Comparison of ENCODE assay signal across 1 cellular context in genomic region chr14:55427439-55427838, GRCh38.
TF ChIP-seq lines count a peak whose summit lies in the region.

No MANE protein-coding gene starts in this region.

TF ChIP-seq in GM23338, 12 proteins besides CTCF, POLR2A, EP300 and RAD21 (continued from another document):
- TF ChIP-seq ZNF462 (CRISPR knock-in tag; IDR thresholded peaks at IDR 0.05) (no peak), ZNF114 (CRISPR knock-in tag; IDR thresholded peaks at IDR 0.05) (no peak), ZNF331 (CRISPR knock-in tag; IDR thresholded peaks at IDR 0.05; ENCODE audit: low read depth) (no peak), NANOG (IDR thresholded peaks at IDR 0.05; ENCODE audit: borderline replicate concordance) (no peak), CREB1 (CRISPR knock-in tag; IDR thresholded peaks at IDR 0.05; ENCODE audit: low read depth) (no peak)
TF ChIP-seq in GM23338: peak in this region for 0.
